8 cellular contexts compared by ENCODE assay signal in the genomic region with DNA sequence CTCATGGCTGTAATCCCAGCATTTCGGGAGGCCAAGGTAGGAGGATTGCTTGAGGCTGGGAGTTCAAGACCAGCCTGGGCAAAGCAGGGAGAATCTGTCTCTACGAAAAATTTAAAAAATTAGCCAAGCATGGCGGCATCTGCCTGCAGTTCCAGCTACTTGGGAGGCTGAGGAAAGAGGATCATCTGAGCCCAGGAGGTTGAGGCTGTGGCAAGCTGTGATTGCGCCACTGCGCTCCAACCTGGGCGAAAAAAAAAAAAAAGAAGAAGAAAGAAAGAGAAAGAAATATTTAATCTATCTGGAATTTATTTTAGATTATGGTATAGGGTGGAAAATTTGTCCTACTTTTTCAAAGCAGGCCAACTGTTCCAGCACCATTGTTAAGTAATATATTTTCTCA.
"Had no signal": no experiment of that assay in that cellular context is flagged by ENCODE, and none has a peak within 500 bp of the region (broad histone marks: within the 10 kb centered on the region; RNA-seq: fewer than 3 reads in every experiment).

No MANE protein-coding gene starts in this region.

- H3K4me2 ChIP-seq: KMS-11 had no signal

- H3K27ac ChIP-seq: HL-60, KMS-11 had no signal

- H3K27me3 Mint-ChIP-seq: IgD-negative memory B cell had no signal

- H3K4me3 Mint-ChIP-seq: IgD-negative memory B cell had no signal

- ATAC-seq: HepG2 had no signal

- H3K9me3 Mint-ChIP-seq: IgD-negative memory B cell had no signal

- H3K27ac Mint-ChIP-seq: IgD-negative memory B cell had no signal

- FAIRE-seq: HepG2, HTR-8/SVneo had no signal

- DNase-seq: IMR-90, KBM-7, KG1 had no signal

- H3K9ac ChIP-seq: KMS-11 had no signal
